Comparison of ENCODE assay signal across 7 cellular contexts in genomic region chr11:117145393-117145761, GRCh38. TPM values are rescaled to one million over a fixed set of nuclear protein-coding genes. Genes with fewer than 3 reads are reported as not detected.
DNase-seq lines count a peak whose midpoint lies in the region; TF ChIP-seq lines count a peak whose summit lies in the region.

No MANE protein-coding gene starts in this region.

- H3K27ac ChIP-seq in iPS DF 6.9 (ENCODE audit: low read length) (no peak overlapping the region), skin epidermis (peak overlapping the region in 20 of 21 experiments; percentile 77 to 94 (median 90))

- H3K27ac Mint-ChIP-seq in activated naive CD8-positive, alpha-beta T cell treated with anti-CD3 and anti-CD28 coated beads for 36 hours, result peak overlapping the region; percentile 94

- no peaks in the 10 kb centered on the region; the same call in 1 of the 2 replicates for H3K36me3 ChIP-seq in iPS DF 6.9 (ENCODE audit: control insufficient read depth, insufficient read depth, low read length)

- no CpG with 5 or more reads among the region's 5 CpGs for WGBS in iPS DF 6.9 (ENCODE audit: insufficient coverage, insufficient read length)

- H3K9me3 Mint-ChIP-seq in activated naive CD8-positive, alpha-beta T cell treated with anti-CD3 and anti-CD28 coated beads for 36 hours, result no peaks in the 10 kb centered on the region

- H3K4me3 ChIP-seq in LNCaP clone FGC (ENCODE audit: low read depth, low read length) (peak overlapping the region; percentile 81), iPS DF 6.9 (ENCODE audit: low read length) (peak overlapping the region; percentile 75; the same call in 1 of the 2 replicates), skin epidermis (peak overlapping the region; percentile 73 to 97 (median 92))

- peak; percentile 32; the same call in 1 of the 2 replicates for TF ChIP-seq CTCF in LNCaP clone FGC (IDR thresholded peaks at IDR 0.05; ENCODE audit: control insufficient read depth, extremely low read depth, insufficient read depth)

- DNase-seq in GF-D8 (lab: John Stamatoyannopoulos, UW) (peak; percentile 78), LNCaP clone FGC (ENCODE audit: low read depth) (no peak), iPS DF 6.9 (ENCODE audit: low read depth, low spot score) (no peak), KBM-7 (no peak)
- DNase-seq in activated naive CD8-positive, alpha-beta T cell treated with anti-CD3 and anti-CD28 coated beads for 36 hours, result no peak
- no peak for DNase-seq in stimulated activated CD4-positive, alpha-beta T cell treated with anti-CD3 and anti-CD28 coated beads, Interleukin-2, amount 100 ng/mL, for 48 hours

- H3K27me3 Mint-ChIP-seq in activated naive CD8-positive, alpha-beta T cell treated with anti-CD3 and anti-CD28 coated beads for 36 hours, result peaks cover 15% of the 10 kb centered on the region

- H3K4me3 Mint-ChIP-seq in activated naive CD8-positive, alpha-beta T cell treated with anti-CD3 and anti-CD28 coated beads for 36 hours, result peak overlapping the region; percentile 100

- peaks cover 26% of the 10 kb centered on the region for H3K36me3 Mint-ChIP-seq in activated naive CD8-positive, alpha-beta T cell treated with anti-CD3 and anti-CD28 coated beads for 36 hours

- no peaks in the 10 kb centered on the region for H3K4me1 ChIP-seq in iPS DF 6.9 (ENCODE audit: control insufficient read depth, insufficient read depth, low read length)

- H3K4me1 Mint-ChIP-seq in activated naive CD8-positive, alpha-beta T cell treated with anti-CD3 and anti-CD28 coated beads for 36 hours, result peaks cover 35% of the 10 kb centered on the region

- no peaks in the 10 kb centered on the region for H3K27me3 ChIP-seq in iPS DF 6.9 (ENCODE audit: control insufficient read depth, insufficient read depth, low read length)

- in situ Hi-C loops in KBM-7 (cut with MboI; ENCODE audit: low pct_unique_long_range_greater_than_20kb, low sequenced_read_pairs), result no loop called here

- H3K9me3 ChIP-seq in iPS DF 6.9 (ENCODE audit: control insufficient read depth, insufficient read depth, low read length), result no peaks in the 10 kb centered on the region

RNA-seq across cellular contexts. Expression of gene PAFAH1B2, which starts 1.3 kb away (rescaled TPM):
- 10 to 100 TPM; 67.5 to 67.6 TPM for total RNA-seq in activated naive CD8-positive, alpha-beta T cell treated with anti-CD3 and anti-CD28 coated beads for 36 hours

RNA-seq across cellular contexts. Expression of gene SIDT2, which starts 33.2 kb away (rescaled TPM):
- total RNA-seq in activated naive CD8-positive, alpha-beta T cell treated with anti-CD3 and anti-CD28 coated beads for 36 hours, result 1 to 10 TPM; 8.0 to 8.7 TPM

RNA-seq across cellular contexts. Expression of gene SIK3, which starts 47.1 kb away (rescaled TPM):
- total RNA-seq in activated naive CD8-positive, alpha-beta T cell treated with anti-CD3 and anti-CD28 coated beads for 36 hours, result 10 to 100 TPM; 22.8 to 24.0 TPM

RNA-seq across cellular contexts. Expression of gene TAGLN, which starts 53.8 kb away (rescaled TPM):
- total RNA-seq in activated naive CD8-positive, alpha-beta T cell treated with anti-CD3 and anti-CD28 coated beads for 36 hours, result 1 to 10 TPM; 2.0 TPM
